13 cellular contexts compared by ENCODE assay signal in genomic region chr1:32101233-32101681, GRCh38. TPM values are rescaled to one million over a fixed set of nuclear protein-coding genes. Genes with fewer than 3 reads are reported as not detected.
DNase-seq lines count a peak whose midpoint lies in the region; ATAC-seq and TF ChIP-seq lines count a peak whose summit lies in the region.
"Had no signal": no experiment of that assay in that cellular context is flagged by ENCODE, and none has a peak within 500 bp of the region (broad histone marks: within the 10 kb centered on the region; RNA-seq: fewer than 3 reads in every experiment).

No MANE protein-coding gene starts in this region.

- peaks cover 24% of the 10 kb centered on the region for H3K36me3 Mint-ChIP-seq in activated CD4-positive, alpha-beta T cell treated with anti-CD3 and anti-CD28 coated beads, Interleukin-2, amount 10 ng/mL, durations not matched to agents 7 days and 5 days (ENCODE audit: low read depth)

- DNase-seq in EH (ENCODE audit: low read depth) (peak; percentile 87), PC-9 (peak in 1 of 2 experiments; percentile 78), erythroblast (lab: John Stamatoyannopoulos, UW) (peak; percentile 12 to 18), H4 (ENCODE audit: low spot score) (no peak), NCI-H1092 treated with DMSO at 0.1 percent for 48 hours (lab: John Stamatoyannopoulos, UW) (no peak)
- DNase-seq in activated CD4-positive, alpha-beta T cell treated with anti-CD3 and anti-CD28 coated beads, Interleukin-2, amount 10 ng/mL, durations not matched to agents 7 days and 5 days, result no peak
- DNase-seq: activated T-cell treated with anti-CD3 and anti-CD28 coated beads, Interleukin-2, amount 50 U/mL, for 1 hour; H9; SIG-M5 had no signal

- H3K4me1 ChIP-seq in PC-9 (replicated peaks; ENCODE audit: insufficient read depth) (peaks cover 24% of the 10 kb centered on the region), parathyroid adenoma (no peaks in the 10 kb centered on the region)
- H3K4me1 ChIP-seq: ascending aorta had no signal

- BruUV-seq in PC-9 (replicated peaks; lab: Mats Ljungman, UMichigan), result no TSS peak

- H3K27me3 ChIP-seq in PC-9 (ENCODE audit: insufficient read depth, low read depth) (no peaks in the 10 kb centered on the region), parathyroid adenoma (ENCODE audit: control insufficient read depth, insufficient read depth, low read length) (no peaks in the 10 kb centered on the region)
- H3K27me3 ChIP-seq: ascending aorta had no signal

- no peaks in the 10 kb centered on the region for H3K79me2 ChIP-seq in PC-9 (ENCODE audit: low read depth)
- no peaks in the 10 kb centered on the region for H3K79me2 ChIP-seq in parathyroid adenoma

- intact Hi-C loops in PC-9 (cut with micrococcal nuclease; ENCODE audit: unreplicated experiment), result no loop called here

- H3K36me3 ChIP-seq in PC-9 (ENCODE audit: low read depth) (peaks cover 17% of the 10 kb centered on the region; the same call in 1 of the 2 replicates), parathyroid adenoma (ENCODE audit: control insufficient read depth, insufficient read depth, low read length) (no peaks in the 10 kb centered on the region)

- TF ChIP-seq CTCF in PC-9 (conservative IDR thresholded peaks at IDR 0.05), result no peak
- TF ChIP-seq CTCF in parathyroid adenoma (IDR thresholded peaks at IDR 0.05), result no peak

- CTCF ChIA-PET in PC-9 (lab: Charles Lee), result no interaction called here
- CTCF ChIA-PET in activated CD4-positive, alpha-beta T cell treated with anti-CD3 and anti-CD28 coated beads, Interleukin-2, amount 10 ng/mL, durations not matched to agents 7 days and 5 days (lab: Charles Lee), result interaction anchor here (0.6 to 1.8 kb wide), 5 partner anchors 9 to 191 kb away, joined by 3 to 6 read pairs (median 3); partner anchors contain the start of gene TMEM39B

- H3K4me1 Mint-ChIP-seq in activated CD4-positive, alpha-beta T cell treated with anti-CD3 and anti-CD28 coated beads, Interleukin-2, amount 10 ng/mL, durations not matched to agents 7 days and 5 days, result no peaks in the 10 kb centered on the region
- H3K4me1 Mint-ChIP-seq: stimulated activated effector memory CD8-positive, alpha-beta T cell treated with anti-CD3 and anti-CD28 coated beads, Interleukin-12 subunit alpha, Interleukin-12 subunit beta, amount 100 ng/mL, for 72 hours had no signal

- H3K9me3 ChIP-seq in PC-9 (ENCODE audit: insufficient read depth, low read depth) (no peaks in the 10 kb centered on the region), parathyroid adenoma (ENCODE audit: control insufficient read depth, low read length) (no peaks in the 10 kb centered on the region)
- H3K9me3 ChIP-seq: ascending aorta had no signal

- no peak overlapping the region for H3K27ac Mint-ChIP-seq in activated CD4-positive, alpha-beta T cell treated with anti-CD3 and anti-CD28 coated beads, Interleukin-2, amount 10 ng/mL, durations not matched to agents 7 days and 5 days
- H3K27ac Mint-ChIP-seq: stimulated activated effector memory CD8-positive, alpha-beta T cell treated with anti-CD3 and anti-CD28 coated beads, Interleukin-12 subunit alpha, Interleukin-12 subunit beta, amount 100 ng/mL, for 72 hours had no signal

- no peak overlapping the region for H3K9ac ChIP-seq in parathyroid adenoma

- H3K27ac ChIP-seq in PC-9 (peak overlapping the region; percentile 56), parathyroid adenoma (no peak overlapping the region)
- H3K27ac ChIP-seq: ascending aorta had no signal

- POLR2A ChIA-PET in PC-9 (lab: Charles Lee; ENCODE audit: unreplicated experiment), result interaction anchor here (0.6 kb wide), 2 partner anchors 8 to 220 kb away, joined by 8 to 20 read pairs; no protein-coding TSS in a partner anchor
- POLR2A ChIA-PET in activated CD4-positive, alpha-beta T cell treated with anti-CD3 and anti-CD28 coated beads, Interleukin-2, amount 10 ng/mL, durations not matched to agents 7 days and 5 days (lab: Charles Lee), result interaction anchor here (0.6 kb wide), 2 partner anchors 35 to 333 kb away, joined by 4 to 7 read pairs; no protein-coding TSS in a partner anchor

- no peak overlapping the region for H3K4me3 Mint-ChIP-seq in activated CD4-positive, alpha-beta T cell treated with anti-CD3 and anti-CD28 coated beads, Interleukin-2, amount 10 ng/mL, durations not matched to agents 7 days and 5 days
- H3K4me3 Mint-ChIP-seq: H9; stimulated activated effector memory CD8-positive, alpha-beta T cell treated with anti-CD3 and anti-CD28 coated beads, Interleukin-12 subunit alpha, Interleukin-12 subunit beta, amount 100 ng/mL, for 72 hours had no signal

- peaks cover 37% of the 10 kb centered on the region for H3F3A ChIP-seq in PC-9 (ENCODE audit: insufficient read depth, low read depth)

- no peaks in the 10 kb centered on the region for H3K27me3 Mint-ChIP-seq in activated CD4-positive, alpha-beta T cell treated with anti-CD3 and anti-CD28 coated beads, Interleukin-2, amount 10 ng/mL, durations not matched to agents 7 days and 5 days

- H3K9me2 ChIP-seq in PC-9 (ENCODE audit: insufficient read depth), result no peaks in the 10 kb centered on the region

- H2AFZ ChIP-seq in PC-9, result no peak overlapping the region
- H2AFZ ChIP-seq in parathyroid adenoma, result no peak overlapping the region

- H3K9me3 Mint-ChIP-seq in activated CD4-positive, alpha-beta T cell treated with anti-CD3 and anti-CD28 coated beads, Interleukin-2, amount 10 ng/mL, durations not matched to agents 7 days and 5 days, result no peaks in the 10 kb centered on the region
- H3K9me3 Mint-ChIP-seq: H9; stimulated activated effector memory CD8-positive, alpha-beta T cell treated with anti-CD3 and anti-CD28 coated beads, Interleukin-12 subunit alpha, Interleukin-12 subunit beta, amount 100 ng/mL, for 72 hours had no signal

- H3K4me2 ChIP-seq in PC-9 (peak overlapping the region; percentile 65), parathyroid adenoma (ENCODE audit: low read length) (peak overlapping the region; percentile 28)

- H3K4me3 ChIP-seq in PC-9 (no peak overlapping the region; the same call in 1 of the 2 replicates), parathyroid adenoma (ENCODE audit: low read depth, low read length) (no peak overlapping the region)
- H3K4me3 ChIP-seq: ascending aorta had no signal

- ATAC-seq in GM21360 (IDR thresholded peaks at IDR 0.05; ENCODE audit: unreplicated experiment), result no peak
- ATAC-seq: stimulated activated effector memory CD8-positive, alpha-beta T cell treated with anti-CD3 and anti-CD28 coated beads, Interleukin-12 subunit alpha, Interleukin-12 subunit beta, amount 100 ng/mL, for 72 hours had no signal

- no peak for TF ChIP-seq POLR2A in erythroblast (IDR thresholded peaks at IDR 0.05; ENCODE audit: low read length)

- H4K20me1 ChIP-seq in PC-9 (ENCODE audit: insufficient read depth), result no peaks in the 10 kb centered on the region

RNA-seq across cellular contexts. Expression of gene KPNA6, which starts 6.6 kb away (rescaled TPM):
- 76.0 and 89.9 TPM in 2 replicates for total RNA-seq in PC-9 (2021)
- total RNA-seq in H4 (2014; rRNA removed; shearing (Covaris generic)), result 33.8 and 33.9 TPM in 2 replicates
- 10 to 100 TPM; 64.8 to 64.9 TPM for total RNA-seq in activated CD4-positive, alpha-beta T cell treated with anti-CD3 and anti-CD28 coated beads, Interleukin-2, amount 10 ng/mL, durations not matched to agents 7 days and 5 days

RNA-seq across cellular contexts. Expression of gene TMEM39B, which starts 28.5 kb away (rescaled TPM):
- 26.0 and 27.2 TPM in 2 replicates for total RNA-seq in PC-9 (2021)
- total RNA-seq in H4 (2014; rRNA removed; shearing (Covaris generic)), result 8.3 and 10.2 TPM in 2 replicates
- 10 to 100 TPM; 30.4 to 36.3 TPM for total RNA-seq in activated CD4-positive, alpha-beta T cell treated with anti-CD3 and anti-CD28 coated beads, Interleukin-2, amount 10 ng/mL, durations not matched to agents 7 days and 5 days

Comparison
In these comparisons a context has a peak if more than half of its experiments do, and no peak if none do; other contexts are left out.
1. DNase-seq: peak in EH (single experiment) and erythroblast (2 of 2); none in H4 (single experiment), activated CD4-positive, alpha-beta T cell treated with anti-CD3 and anti-CD28 coated beads, Interleukin-2, amount 10 ng/mL, durations not matched to agents 7 days and 5 days (single experiment) and NCI-H1092 treated with DMSO at 0.1 percent for 48 hours (single experiment).